ENCODE assay signal across 1 cellular context in genomic region chr7:73308665-73309214, GRCh38.
A peak's percentile ranks its signal among the peaks of the same experiment; 100 is the strongest.
TF ChIP-seq lines count a peak whose summit lies in the region.

NSUN5 (minus strand) TSS chr7:73308826; CDS start chr7:73308790, 36 bp downstream.

TF ChIP-seq in HCT116, 20 proteins besides CTCF, POLR2A, EP300 and RAD21 (continued from another document):
- TF ChIP-seq ZBTB33 (IDR thresholded peaks at IDR 0.05; ENCODE audit: extremely low read depth, insufficient replicate concordance, low read length) (no peak), ZFX (IDR thresholded peaks at IDR 0.05) (no peak), ELF1 (IDR thresholded peaks at IDR 0.05; ENCODE audit: borderline replicate concordance, low read depth) (peak; percentile 92; the same call in 1 of the 2 replicates), EZH2phosphoT487 (IDR thresholded peaks at IDR 0.05; ENCODE audit: borderline replicate concordance) (no peak), ATF3 (IDR thresholded peaks at IDR 0.05) (no peak)
